In the genomic region with DNA sequence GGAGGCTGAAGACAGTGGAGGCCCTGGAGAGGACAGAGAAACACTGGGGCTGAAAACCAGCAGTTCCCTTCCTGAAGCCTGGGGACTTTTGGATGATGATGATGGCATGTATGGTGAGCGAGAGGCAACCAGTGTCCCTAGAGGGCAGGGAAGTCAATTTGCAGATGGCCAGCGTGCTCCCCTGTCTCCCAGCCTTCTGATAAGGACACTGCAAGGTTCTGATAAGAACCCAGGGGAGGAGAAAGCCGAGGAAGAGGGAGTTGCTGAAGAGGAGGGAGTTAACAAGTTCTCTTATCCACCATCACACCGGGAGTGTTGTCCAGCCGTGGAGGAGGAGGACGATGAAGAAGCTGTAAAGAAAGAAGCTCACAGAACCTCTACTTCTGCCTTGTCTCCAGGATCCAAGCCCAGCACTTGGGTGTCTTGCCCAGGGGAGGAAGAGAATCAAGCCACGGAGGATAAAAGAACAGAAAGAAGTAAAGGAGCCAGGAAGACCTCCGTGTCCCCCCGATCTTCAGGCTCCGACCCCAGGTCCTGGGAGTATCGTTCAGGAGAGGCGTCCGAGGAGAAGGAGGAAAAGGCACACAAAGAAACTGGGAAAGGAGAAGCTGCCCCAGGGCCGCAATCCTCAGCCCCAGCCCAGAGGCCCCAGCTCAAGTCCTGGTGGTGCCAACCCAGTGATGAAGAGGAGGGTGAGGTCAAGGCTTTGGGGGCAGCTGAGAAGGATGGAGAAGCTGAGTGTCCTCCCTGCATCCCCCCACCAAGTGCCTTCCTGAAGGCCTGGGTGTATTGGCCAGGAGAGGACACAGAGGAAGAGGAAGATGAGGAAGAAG, we compare ENCODE assay signal across 6 cellular contexts. TPM values are rescaled to one million over a fixed set of nuclear protein-coding genes. Genes with fewer than 3 reads are reported as not detected.
DNase-seq lines count a peak whose midpoint lies in the region; ATAC-seq and TF ChIP-seq lines count a peak whose summit lies in the region.

No MANE protein-coding gene starts in this region.

- peaks cover 47% of the 10 kb centered on the region for H3K79me2 ChIP-seq in OCI-LY3 (ENCODE audit: low read length)

- H3K27ac ChIP-seq in OCI-LY3 (ENCODE audit: low read length) (peak overlapping the region; percentile 95), ectodermal cell (ENCODE audit: insufficient read depth, low read depth, low read length, poor library complexity, severe bottlenecking) (peak overlapping the region; percentile 99)

- H3K27me3 ChIP-seq in OCI-LY3 (ENCODE audit: low read depth, low read length) (no peaks in the 10 kb centered on the region), ectodermal cell (ENCODE audit: control insufficient read depth, insufficient read depth, low read length, poor library complexity, severe bottlenecking) (no peaks in the 10 kb centered on the region)

- peaks cover 13% of the 10 kb centered on the region for H4K20me1 ChIP-seq in OCI-LY3 (ENCODE audit: insufficient read depth, low read length)

- peaks cover 41% of the 10 kb centered on the region for H3K4me1 ChIP-seq in OCI-LY3 (ENCODE audit: low read length)
- H3K4me1 ChIP-seq in ectodermal cell (ENCODE audit: control insufficient read depth, insufficient read depth, low read length): peaks cover 22% of the 10 kb centered on the region

- H2AFZ ChIP-seq in OCI-LY3 (ENCODE audit: low read depth, low read length): no peak overlapping the region

- H3K36me3 ChIP-seq in OCI-LY3 (replicated peaks; ENCODE audit: low read depth, low read length) (peaks cover 39% of the 10 kb centered on the region), ectodermal cell (ENCODE audit: control insufficient read depth, insufficient read depth, low read length) (peaks cover 20% of the 10 kb centered on the region)

- peak overlapping the region; percentile 91 for H3K4me3 ChIP-seq in OCI-LY3 (ENCODE audit: low read length)
- peak overlapping the region; percentile 96 for H3K4me3 ChIP-seq in ectodermal cell (ENCODE audit: insufficient read depth, low read depth, low read length)

- peak overlapping the region; percentile 98 for H3K9ac ChIP-seq in OCI-LY3 (ENCODE audit: low read length)

- H3K9me3 ChIP-seq in OCI-LY3 (ENCODE audit: insufficient read depth, low read length) (no peaks in the 10 kb centered on the region), ectodermal cell (ENCODE audit: control insufficient read depth, low read length) (no peaks in the 10 kb centered on the region)

- DNase-seq in pons (ENCODE audit: low spot score) (peak; percentile 33), NCI-H1436 (lab: John Stamatoyannopoulos, UW) (no peak)

- no peak for ATAC-seq in HG03457 (IDR thresholded peaks at IDR 0.05; ENCODE audit: unreplicated experiment)
- ATAC-seq in GM21737 (IDR thresholded peaks at IDR 0.05; ENCODE audit: unreplicated experiment): no peak

- 93% methylated on average over 14 of the region's 14 CpGs for WGBS in ectodermal cell, 2 experiments

- TF ChIP-seq CTCF in OCI-LY3 (IDR thresholded peaks at IDR 0.05; ENCODE audit: low read depth, low read length): no peak

- H3K4me2 ChIP-seq in OCI-LY3 (ENCODE audit: low read length): peak overlapping the region; percentile 92

RNA-seq across cellular contexts. Expression of a gene that starts 1.5 kb away (rescaled TPM):
- 31.7 TPM for polyA plus RNA-seq in ectodermal cell (2013, experiment 1 of 4)
- polyA plus RNA-seq in ectodermal cell (2013, experiment 2 of 4): 35.8 TPM
- 27.2 TPM for polyA plus RNA-seq in ectodermal cell (2013, experiment 3 of 4)
- polyA plus RNA-seq in ectodermal cell (2013, experiment 4 of 4): 31.9 TPM

RNA-seq across cellular contexts. Expression of a gene that starts 5.3 kb away (rescaled TPM):
- 33.5 TPM for polyA plus RNA-seq in ectodermal cell (2013, experiment 1 of 4)
- polyA plus RNA-seq in ectodermal cell (2013, experiment 2 of 4): 31.0 TPM
- 21.0 TPM for polyA plus RNA-seq in ectodermal cell (2013, experiment 3 of 4)
- 23.2 TPM for polyA plus RNA-seq in ectodermal cell (2013, experiment 4 of 4)

RNA-seq across cellular contexts. Expression of a gene that starts 24.9 kb away (rescaled TPM):
- polyA plus RNA-seq in ectodermal cell (2013, experiment 1 of 4): not detected
- not detected for polyA plus RNA-seq in ectodermal cell (2013, experiment 2 of 4)
- polyA plus RNA-seq in ectodermal cell (2013, experiment 3 of 4): not detected
- polyA plus RNA-seq in ectodermal cell (2013, experiment 4 of 4): 0.24 TPM

RNA-seq across cellular contexts. Expression of a gene that starts 26.4 kb away (rescaled TPM):
- 172 TPM for polyA plus RNA-seq in ectodermal cell (2013, experiment 1 of 4)
- 180 TPM for polyA plus RNA-seq in ectodermal cell (2013, experiment 2 of 4)
- polyA plus RNA-seq in ectodermal cell (2013, experiment 3 of 4): 159 TPM
- polyA plus RNA-seq in ectodermal cell (2013, experiment 4 of 4): 174 TPM

RNA-seq across cellular contexts. Expression of a gene that starts 37.4 kb away (rescaled TPM):
- polyA plus RNA-seq in ectodermal cell (2013, experiment 1 of 4): 24.6 TPM
- polyA plus RNA-seq in ectodermal cell (2013, experiment 2 of 4): 26.9 TPM
- 20.6 TPM for polyA plus RNA-seq in ectodermal cell (2013, experiment 3 of 4)
- polyA plus RNA-seq in ectodermal cell (2013, experiment 4 of 4): 21.7 TPM
